Comparison of ENCODE assay signal across 1 cellular context in the genomic region with DNA sequence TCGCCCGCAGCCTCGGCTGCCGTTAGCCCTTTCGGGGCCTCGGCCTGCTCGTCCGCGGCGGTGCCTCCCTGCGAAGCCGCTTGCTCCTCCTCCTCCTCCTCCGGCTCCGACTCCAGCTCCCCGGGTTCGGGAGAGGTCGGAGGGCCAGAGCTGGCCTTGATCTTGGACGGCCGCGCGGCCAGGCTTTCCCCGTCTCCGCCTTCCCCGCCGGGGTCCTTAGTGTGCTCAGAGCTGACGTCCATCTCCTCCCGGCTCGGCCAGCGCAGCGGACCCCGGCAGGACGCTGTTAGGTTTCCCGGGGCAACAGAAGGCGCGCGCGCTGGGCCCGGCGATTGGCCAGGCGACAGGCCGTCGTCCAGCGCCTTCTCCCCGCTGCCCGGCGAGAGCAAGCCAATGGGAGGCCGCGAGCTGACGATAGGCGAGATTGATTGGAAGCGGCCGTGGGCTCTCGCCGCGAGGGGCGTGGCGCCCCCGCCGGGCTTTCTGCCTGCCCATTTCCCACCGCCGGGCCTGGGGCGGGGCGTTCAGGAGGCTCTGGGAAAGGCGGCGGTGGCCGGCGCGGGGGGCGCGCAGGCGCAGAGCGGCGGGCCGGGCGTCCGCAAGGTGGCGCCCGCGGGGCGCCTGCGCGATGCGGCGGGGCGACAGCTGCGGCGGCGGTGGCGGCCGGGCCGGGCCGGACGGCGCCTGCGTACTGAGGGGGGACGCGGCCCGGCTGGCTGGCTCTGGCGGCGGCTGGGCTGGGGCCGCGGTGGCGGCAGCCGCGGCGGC.
TF ChIP-seq lines count a peak whose summit lies in the region.

A gene with protein sequence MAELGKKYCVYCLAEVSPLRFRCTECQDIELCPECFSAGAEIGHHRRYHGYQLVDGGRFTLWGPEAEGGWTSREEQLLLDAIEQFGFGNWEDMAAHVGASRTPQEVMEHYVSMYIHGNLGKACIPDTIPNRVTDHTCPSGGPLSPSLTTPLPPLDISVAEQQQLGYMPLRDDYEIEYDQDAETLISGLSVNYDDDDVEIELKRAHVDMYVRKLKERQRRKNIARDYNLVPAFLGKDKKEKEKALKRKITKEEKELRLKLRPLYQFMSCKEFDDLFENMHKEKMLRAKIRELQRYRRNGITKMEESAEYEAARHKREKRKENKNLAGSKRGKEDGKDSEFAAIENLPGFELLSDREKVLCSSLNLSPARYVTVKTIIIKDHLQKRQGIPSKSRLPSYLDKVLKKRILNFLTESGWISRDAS (plus strand): TSS at position 676 of the 768 bp plus-strand sequence. CDS start 208 bp downstream, outside the sequence.

TF ChIP-seq in HEK293, 187 proteins besides CTCF, POLR2A, EP300 and RAD21 (continued from another document):
- TF ChIP-seq ZNF704 (tag by site-specific recombination; IDR thresholded peaks at IDR 0.05), result peak; percentile 26; the same call in 1 of the 2 replicates
- peak; percentile 49; the same call in 1 of the 2 replicates for TF ChIP-seq ZNF513 (tag by site-specific recombination; IDR thresholded peaks at IDR 0.05)
- TF ChIP-seq HOXD13 (CRISPR knock-in tag; IDR thresholded peaks at IDR 0.05; ENCODE audit: borderline replicate concordance), result no peak
- TF ChIP-seq ZIC2 (tag by site-specific recombination; IDR thresholded peaks at IDR 0.05), result peak; percentile 58
- TF ChIP-seq ZBTB20 (tag by site-specific recombination; IDR thresholded peaks at IDR 0.05), result peak; percentile 98
- peak; percentile 96 for TF ChIP-seq ZNF335 (tag by site-specific recombination; conservative IDR thresholded peaks at IDR 0.05)
- TF ChIP-seq ZNF266 (tag by site-specific recombination; IDR thresholded peaks at IDR 0.05; ENCODE audit: low read depth), result no peak
- TF ChIP-seq ZNF530 (tag by site-specific recombination; IDR thresholded peaks at IDR 0.05; ENCODE audit: low read depth), result no peak
- 0 out of 2 replicates have a peak, but pooled peaks have one; percentile 21 for TF ChIP-seq ZNF121 (tag by site-specific recombination; IDR thresholded peaks at IDR 0.05)
